9 cellular contexts compared by ENCODE assay signal in the genomic region with DNA sequence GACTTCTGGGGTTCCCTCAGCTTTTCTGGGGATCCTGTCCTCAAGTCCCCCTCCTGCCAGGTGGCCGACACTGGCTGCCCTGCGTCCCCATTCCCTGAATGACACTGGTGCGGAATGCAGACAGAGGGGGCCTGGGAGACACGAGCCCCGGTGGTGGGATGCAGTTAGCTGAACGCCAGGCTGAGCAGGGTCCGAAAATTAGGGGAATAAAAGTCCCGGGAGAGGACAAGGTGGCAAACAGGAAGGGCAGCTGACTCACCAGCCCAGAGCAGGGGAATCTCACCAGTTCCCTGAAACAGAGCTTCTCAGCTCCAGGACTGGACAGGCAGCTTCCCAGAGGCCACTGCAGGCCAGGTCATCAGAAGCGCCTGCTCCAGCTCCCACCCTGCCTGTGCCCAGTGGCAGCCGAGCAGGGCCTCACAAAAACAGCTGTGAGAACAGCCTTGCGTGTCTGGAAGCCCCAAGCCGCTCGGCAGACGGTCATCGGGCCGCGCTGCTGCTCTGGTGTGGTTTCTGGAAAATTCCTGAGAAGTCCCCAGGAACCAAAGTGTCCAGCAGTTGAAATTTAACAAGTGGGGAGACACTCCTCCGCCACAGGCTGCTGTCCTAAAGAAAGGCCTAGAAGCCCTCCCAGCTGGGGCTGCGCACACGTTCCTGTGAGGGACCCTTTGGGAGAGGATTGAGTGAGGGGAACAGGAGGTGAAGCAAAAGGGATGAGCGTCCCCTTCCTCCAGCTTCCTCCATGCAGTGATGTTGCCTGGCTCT. TPM values are rescaled to one million over a fixed set of nuclear protein-coding genes. Genes with fewer than 3 reads are reported as not detected.
DNase-seq lines count a peak whose midpoint lies in the region; ATAC-seq and TF ChIP-seq lines count a peak whose summit lies in the region.
"Had no signal": no experiment of that assay in that cellular context is flagged by ENCODE, and none has a peak within 500 bp of the region (broad histone marks: within the 10 kb centered on the region; RNA-seq: fewer than 3 reads in every experiment).

No MANE protein-coding gene starts in this region.

- TF ChIP-seq CTCF in fibroblast of pulmonary artery (IDR thresholded peaks at IDR 0.05; ENCODE audit: low read length, missing control alignments) (no peak), gastrocnemius medialis (IDR thresholded peaks at IDR 0.05 in 4 of 5, conservative IDR thresholded peaks at IDR 0.05 in 1 of 5) (no peak)

- H3K4me3 ChIP-seq in GM23248: no peak overlapping the region
- H3K4me3 ChIP-seq in fibroblast of pulmonary artery (replicated peaks; ENCODE audit: low read depth, low read length): no peak overlapping the region
- H3K4me3 ChIP-seq in skin epidermis: no peak overlapping the region
- H3K4me3 ChIP-seq in gastrocnemius medialis: no peak overlapping the region

- H3K36me3 ChIP-seq in GM23248 (ENCODE audit: low read depth) (0 out of 2 replicates have a peak, but pooled peaks cover 1% of the 10 kb centered on the region), gastrocnemius medialis (no peaks in the 10 kb centered on the region)

- ATAC-seq in SK-N-SH treated with all-trans-retinoic acid at 6 μM for 48 hours (peak; percentile 70), gastrocnemius medialis (no peak), GM21381 (IDR thresholded peaks at IDR 0.05; ENCODE audit: unreplicated experiment) (no peak)

- no peaks in the 10 kb centered on the region for H4K20me1 ChIP-seq in GM23248 (ENCODE audit: insufficient read depth)

- H3K27me3 ChIP-seq in GM23248 (replicated peaks; ENCODE audit: insufficient read depth): no peaks in the 10 kb centered on the region
- H3K27me3 ChIP-seq in gastrocnemius medialis: peaks cover 4 to 13% (median 13%) of the 10 kb centered on the region in 3 donors

- no peak overlapping the region for H2AFZ ChIP-seq in GM23248

- H3K9ac ChIP-seq in GM23248: peak overlapping the region; percentile 81

- in situ Hi-C loops in GM23248 (cut with MboI) (no loop called here), gastrocnemius medialis (cut with MboI; ENCODE audit: low sequenced_read_pairs in 4 of 4) (no loop called here)

- DNase-seq in GM23248: peak; percentile 95
- DNase-seq in fibroblast of pulmonary artery (ENCODE audit: low read depth): peak; percentile 72
- no peak for DNase-seq in gastrocnemius medialis
- DNase-seq in NCI-H1694 treated with DMSO at 0.1 percent for 48 hours (lab: John Stamatoyannopoulos, UW): no peak
- DNase-seq in erythroblast (lab: John Stamatoyannopoulos, UW): no peak
- DNase-seq: NCI-H1930 had no signal

- H3K27ac ChIP-seq in GM23248 (peak overlapping the region; percentile 91), skin epidermis (peak overlapping the region in 18 of 21 experiments; percentile 19 to 85 (median 72)), gastrocnemius medialis (no peak overlapping the region)

- TF ChIP-seq POLR2A in gastrocnemius medialis (IDR thresholded peaks at IDR 0.05): no peak
- no peak for TF ChIP-seq POLR2A in erythroblast (IDR thresholded peaks at IDR 0.05; ENCODE audit: low read length)

- no peaks in the 10 kb centered on the region for H3K9me3 ChIP-seq in GM23248 (ENCODE audit: low read depth)
- H3K9me3 ChIP-seq in gastrocnemius medialis: no peaks in the 10 kb centered on the region

- 21% methylated on average over 21 of the region's 21 CpGs for WGBS in GM23248 (ENCODE audit: low coverage in 1 of 2, low lambda C conversion rate in 2 of 2, missing lambda C conversion rate in 2 of 2), 2 experiments

- H3K9me2 ChIP-seq in GM23248 (ENCODE audit: insufficient read depth): no peaks in the 10 kb centered on the region

- peaks cover 42% of the 10 kb centered on the region for H3K4me1 ChIP-seq in GM23248 (ENCODE audit: insufficient read depth)
- H3K4me1 ChIP-seq in gastrocnemius medialis: peaks cover 3 to 6% of the 10 kb centered on the region in 2 donors

- peak overlapping the region; percentile 50 for H3K4me2 ChIP-seq in GM23248 (ENCODE audit: unreplicated experiment)

- H3F3A ChIP-seq in GM23248 (ENCODE audit: insufficient read depth): peaks cover 25% of the 10 kb centered on the region

- H3K79me2 ChIP-seq in GM23248 (ENCODE audit: insufficient read depth): peaks cover 11% of the 10 kb centered on the region

- intact Hi-C loops in gastrocnemius medialis (cut with DNase I; ENCODE audit: low total_unique reads): no loop called here

TF ChIP-seq in SK-N-SH treated with all-trans-retinoic acid at 6 μM for 48 hours, 23 proteins besides CTCF, POLR2A, EP300 and RAD21:
- TF ChIP-seq TCF4 (CRISPR knock-in tag; IDR thresholded peaks at IDR 0.05; ENCODE audit: borderline replicate concordance): no peak
- TF ChIP-seq PPARA (CRISPR knock-in tag; IDR thresholded peaks at IDR 0.05; ENCODE audit: borderline replicate concordance): no peak
- no peak for TF ChIP-seq GLIS3 (CRISPR knock-in tag; IDR thresholded peaks at IDR 0.05)
- TF ChIP-seq ARNTL (CRISPR knock-in tag; IDR thresholded peaks at IDR 0.05; ENCODE audit: borderline replicate concordance, low read depth): no peak
- TF ChIP-seq SNAI2 (CRISPR knock-in tag; IDR thresholded peaks at IDR 0.05): no peak
- no peak for TF ChIP-seq ZFP3 (CRISPR knock-in tag; IDR thresholded peaks at IDR 0.05)
- TF ChIP-seq ISL1 (CRISPR knock-in tag; IDR thresholded peaks at IDR 0.05): no peak

RNA-seq across cellular contexts. Expression of gene EXOC3, which starts 47.6 kb away (rescaled TPM):
- total RNA-seq in GM23248 (2014; rRNA removed; shearing (Covaris generic)): 32.4 and 39.9 TPM in 2 replicates
- polyA plus RNA-seq in GM23248 (2016; fragmentation: Nextera tagmentation; extraction: Ambion mirVana): 40.9 and 43.0 TPM in 2 replicates
- 10 to 100 TPM; 44.3 to 81.7 (median 54.0) TPM for total RNA-seq in gastrocnemius medialis

Comparison
In these comparisons a context has a peak if more than half of its experiments do, and no peak if none do; other contexts are left out.
1. DNase-seq: peak in GM23248 (single experiment) and fibroblast of pulmonary artery (single experiment); none in gastrocnemius medialis (0 of 2), NCI-H1694 treated with DMSO at 0.1 percent for 48 hours (single experiment) and erythroblast (0 of 2).
2. H3K27ac ChIP-seq: peak in GM23248 (single experiment) and skin epidermis (18 of 21); none in gastrocnemius medialis (0 of 4).